Comparison of ENCODE assay signal across 8 cellular contexts in genomic region chr5:157918811-157919742, GRCh38.
DNase-seq lines count a peak whose midpoint lies in the region; ATAC-seq lines count a peak whose summit lies in the region.

No MANE protein-coding gene starts in this region.

- intact Hi-C loops in activated CD4-positive, alpha-beta T cell treated with anti-CD3 and anti-CD28 coated beads for 36 hours (cut with DNase I, micrococcal nuclease) = loop anchor here (1.0 to 2.0 kb wide), 4 partner anchors 60 to 102 kb away; partner anchors contain the start of gene CLINT1 (in 1 of the 2)

- peak; percentile 58 for ATAC-seq in activated CD4-positive, alpha-beta T cell treated with anti-CD3 and anti-CD28 coated beads for 36 hours
- ATAC-seq in T-cell (replicated peaks in 1 of 4) = peak; percentile 64 to 76 (median 68)

- H3K27ac Mint-ChIP-seq in activated CD4-positive, alpha-beta T cell treated with anti-CD3 and anti-CD28 coated beads for 36 hours = peak overlapping the region; percentile 78
- peak overlapping the region; percentile 77 to 94 for H3K27ac Mint-ChIP-seq in T-cell

- no peaks in the 10 kb centered on the region for H3K9me3 ChIP-seq in subcutaneous abdominal adipose tissue (ENCODE audit: control insufficient read depth in 5 of 5, low read length in 5 of 5)

- POLR2A ChIA-PET in activated CD4-positive, alpha-beta T cell treated with anti-CD3 and anti-CD28 coated beads for 36 hours (lab: Charles Lee) = no interaction called here
- POLR2A ChIA-PET in T-cell (lab: Charles Lee) = interaction anchor here in 1 of 2 donors (0.5 kb wide), 1 partner anchor 46 kb away, joined by 6 read pairs; no protein-coding TSS in a partner anchor

- H3K27me3 Mint-ChIP-seq in activated CD4-positive, alpha-beta T cell treated with anti-CD3 and anti-CD28 coated beads for 36 hours = no peaks in the 10 kb centered on the region
- H3K27me3 Mint-ChIP-seq in T-cell = no peaks in the 10 kb centered on the region

- H3K36me3 ChIP-seq in subcutaneous abdominal adipose tissue (ENCODE audit: control insufficient read depth in 5 of 5, insufficient read depth in 5 of 5, low read length in 5 of 5) = no peaks in the 10 kb centered on the region

- H3K9me3 Mint-ChIP-seq in activated CD4-positive, alpha-beta T cell treated with anti-CD3 and anti-CD28 coated beads for 36 hours (ENCODE audit: low read depth) = no peaks in the 10 kb centered on the region
- no peaks in the 10 kb centered on the region for H3K9me3 Mint-ChIP-seq in T-cell

- H3K4me1 Mint-ChIP-seq in activated CD4-positive, alpha-beta T cell treated with anti-CD3 and anti-CD28 coated beads for 36 hours = peaks cover 26% of the 10 kb centered on the region
- peaks cover 26 to 30% (median 29%) of the 10 kb centered on the region in 3 donors for H3K4me1 Mint-ChIP-seq in T-cell

- no peaks in the 10 kb centered on the region for H3K36me3 Mint-ChIP-seq in activated CD4-positive, alpha-beta T cell treated with anti-CD3 and anti-CD28 coated beads for 36 hours (ENCODE audit: low read depth)
- no peaks in the 10 kb centered on the region for H3K36me3 Mint-ChIP-seq in T-cell

- peak overlapping the region in 3 of 5 donors; percentile 7 to 15 (median 13) for H3K4me3 ChIP-seq in subcutaneous abdominal adipose tissue (ENCODE audit: low read depth in 1 of 5, low read length in 5 of 5)

- H3K27me3 ChIP-seq in subcutaneous abdominal adipose tissue (ENCODE audit: control insufficient read depth in 5 of 5, insufficient read depth in 4 of 5, low read length in 5 of 5) = no peaks in the 10 kb centered on the region

- peak; percentile 22 for DNase-seq in activated CD4-positive, alpha-beta T cell treated with anti-CD3 and anti-CD28 coated beads for 36 hours
- DNase-seq in activated CD4-positive, alpha-beta T cell treated with anti-CD3 and anti-CD28 coated beads, Interleukin-2, amount 50 U/mL, for 4 hours = no peak
- peak in 11 of 34 experiments; percentile 1 to 24 (median 3) for DNase-seq in T-cell
- DNase-seq in epithelial cell of prostate (ENCODE audit: low read depth, low spot score) = no peak
- DNase-seq in SIG-M5 treated with dmso at 0.1 percent for 504 hours (lab: John Stamatoyannopoulos, UW; ENCODE audit: unreplicated experiment) = no peak
- no peak for DNase-seq in NCI-H1694 (lab: John Stamatoyannopoulos, UW)
- DNase-seq in germinal center (ENCODE audit: low spot score) = no peak

- H3K9ac ChIP-seq in subcutaneous abdominal adipose tissue (ENCODE audit: low read length in 5 of 5) = no peak overlapping the region

- CTCF ChIA-PET in activated CD4-positive, alpha-beta T cell treated with anti-CD3 and anti-CD28 coated beads for 36 hours (lab: Charles Lee) = interaction anchor here (0.6 to 2.4 kb wide), 14 partner anchors 19 to 1188 kb away, joined by 3 to 11 read pairs (median 4); no protein-coding TSS in a partner anchor
- CTCF ChIA-PET in T-cell (lab: Charles Lee) = interaction anchor here (0.6 to 1.3 kb wide), 7 partner anchors 10 to 1241 kb away, joined by 3 to 6 read pairs (median 4); no protein-coding TSS in a partner anchor

- H3K27ac ChIP-seq in epithelial cell of prostate (peak overlapping the region; percentile 57), subcutaneous abdominal adipose tissue (ENCODE audit: low read depth, low read length) (no peak overlapping the region)

- H3K4me1 ChIP-seq in subcutaneous abdominal adipose tissue (ENCODE audit: control insufficient read depth in 5 of 5, insufficient read depth in 5 of 5, low read length in 5 of 5) = peaks cover 8 to 55% (median 43%) of the 10 kb centered on the region in 5 donors

- peak overlapping the region; percentile 32 for H3K4me3 Mint-ChIP-seq in activated CD4-positive, alpha-beta T cell treated with anti-CD3 and anti-CD28 coated beads for 36 hours
- peak overlapping the region; percentile 4 to 75 (median 74) for H3K4me3 Mint-ChIP-seq in T-cell
